ENCODE assay signal across 8 cellular contexts in genomic region chr12:47819902-47820630, GRCh38. TPM values are rescaled to one million over a fixed set of nuclear protein-coding genes. Genes with fewer than 3 reads are reported as not detected.
DNase-seq lines count a peak whose midpoint lies in the region; ATAC-seq and TF ChIP-seq lines count a peak whose summit lies in the region.

Gene HDAC7 (minus strand): TSS chr12:47819903. CDS start chr12:47819785, 118 bp downstream.

- no peak for TF ChIP-seq CTCF in PC-9 (conservative IDR thresholded peaks at IDR 0.05)
- TF ChIP-seq CTCF in fibroblast of lung (conservative IDR thresholded peaks at IDR 0.05 in 1 of 2, IDR thresholded peaks at IDR 0.05 in 1 of 2; ENCODE audit: low read depth in 1 of 2, low read length in 2 of 2), result no peak

- no TSS peak for BruUV-seq in PC-9 (replicated peaks; lab: Mats Ljungman, UMichigan)

- peak within 1 kb of the TSS; percentile 95 for H3K4me3 ChIP-seq in PC-9
- peak within 1 kb of the TSS; percentile 87 to 91 (median 90) for H3K4me3 ChIP-seq in fibroblast of lung (replicated peaks in 1 of 4; ENCODE audit: control extremely low read depth in 1 of 4, insufficient read depth in 1 of 4, low read depth in 3 of 4, low read length in 4 of 4)
- H3K4me3 ChIP-seq in naive thymus-derived CD4-positive, alpha-beta T cell (ENCODE audit: low read length), result peak within 1 kb of the TSS; percentile 82
- peak within 1 kb of the TSS; percentile 91 to 93 for H3K4me3 ChIP-seq in stomach smooth muscle (ENCODE audit: low read length in 2 of 2)

- H3K4me2 ChIP-seq in PC-9 (peak within 1 kb of the TSS; percentile 99), fibroblast of lung (ENCODE audit: extremely low read depth, insufficient read depth, low read length) (peak within 1 kb of the TSS; percentile 100)

- H4K20me1 ChIP-seq in PC-9 (ENCODE audit: insufficient read depth) (no peaks in the 10 kb centered on the region; the same call in 1 of the 2 replicates), fibroblast of lung (ENCODE audit: control insufficient read depth, extremely low read depth, insufficient read depth, low read length) (no peaks in the 10 kb centered on the region)

- H3K4me1 Mint-ChIP-seq in activated T-helper 2 cell treated with anti-CD3 and anti-CD28 coated beads, Interferon-gamma antibody, Interleukin-2, Interleukin-4, amounts not matched to agents 10 μg/mL and 5 μg/mL and 100 μg/mL, durations not matched to agents 14 hours and 24 hours and 36 hours (ENCODE audit: low read depth), result peaks cover 59% of the 10 kb centered on the region
- peaks cover 75 to 87% (median 82%) of the 10 kb centered on the region in 7 donors for H3K4me1 Mint-ChIP-seq in naive thymus-derived CD4-positive, alpha-beta T cell

- POLR2A ChIA-PET in PC-9 (lab: Charles Lee; ENCODE audit: unreplicated experiment), result interaction anchor here (0.7 to 1.4 kb wide), 4 partner anchors 16 to 890 kb away, joined by 3 to 13 read pairs (median 12); no protein-coding TSS in a partner anchor
- POLR2A ChIA-PET in naive thymus-derived CD4-positive, alpha-beta T cell (lab: Charles Lee), result interaction anchor here (0.5 to 7.3 kb wide), 10 partner anchors 11 to 1550 kb away, joined by 3 to 239 read pairs (median 4); partner anchors contain the start of gene RPAP3

- CTCF ChIA-PET in PC-9 (lab: Charles Lee), result interaction anchor here (0.7 to 1.1 kb wide), 3 partner anchors 9 to 18 kb away, joined by 3 to 5 read pairs (median 3); no protein-coding TSS in a partner anchor
- CTCF ChIA-PET in naive thymus-derived CD4-positive, alpha-beta T cell (lab: Charles Lee), result interaction anchor here (0.6 to 22.9 kb wide), 5 partner anchors 11 to 76 kb away, joined by 3 to 539 read pairs (median 16); no protein-coding TSS in a partner anchor

- H2AFZ ChIP-seq in PC-9 (peak within 1 kb of the TSS; percentile 82), fibroblast of lung (ENCODE audit: low read length) (no peak within 1 kb of the TSS)

- DNase-seq in NCI-H2029 (lab: John Stamatoyannopoulos, UW) (peak; percentile 42), NCI-H2029 treated with DMSO at 0.1 percent for 48 hours (lab: John Stamatoyannopoulos, UW) (no peak), PC-9 (peak; percentile 54 to 68), fibroblast of lung (ENCODE audit: low read depth in 2 of 2) (peak; percentile 84 to 87)
- peak; percentile 56 for DNase-seq in activated T-helper 2 cell treated with anti-CD3 and anti-CD28 coated beads, Interferon-gamma antibody, Interleukin-2, Interleukin-4, amounts not matched to agents 10 μg/mL and 5 μg/mL and 100 μg/mL, durations not matched to agents 14 hours and 24 hours and 36 hours (ENCODE audit: low spot score)
- DNase-seq in naive thymus-derived CD4-positive, alpha-beta T cell, result peak; percentile 54 to 79 (median 69)

- H3K9ac ChIP-seq in fibroblast of lung (ENCODE audit: insufficient read depth, low read length) (peak within 1 kb of the TSS; percentile 87), stomach smooth muscle (ENCODE audit: low read length in 2 of 2) (peak within 1 kb of the TSS; percentile 92 to 99)

- H3K27me3 Mint-ChIP-seq in activated T-helper 2 cell treated with anti-CD3 and anti-CD28 coated beads, Interferon-gamma antibody, Interleukin-2, Interleukin-4, amounts not matched to agents 10 μg/mL and 5 μg/mL and 100 μg/mL, durations not matched to agents 14 hours and 24 hours and 36 hours (ENCODE audit: low read depth), result no peaks in the 10 kb centered on the region
- H3K27me3 Mint-ChIP-seq in naive thymus-derived CD4-positive, alpha-beta T cell, result no peaks in the 10 kb centered on the region

- no peaks in the 10 kb centered on the region for H3K36me3 ChIP-seq in PC-9 (ENCODE audit: low read depth)
- peaks cover 3% of the 10 kb centered on the region for H3K36me3 ChIP-seq in fibroblast of lung (ENCODE audit: control insufficient read depth, insufficient read depth, low read length)
- no peaks in the 10 kb centered on the region for H3K36me3 ChIP-seq in naive thymus-derived CD4-positive, alpha-beta T cell (ENCODE audit: control insufficient read depth in 2 of 3, insufficient read depth in 3 of 3, low read length in 3 of 3)
- H3K36me3 ChIP-seq in stomach smooth muscle (ENCODE audit: control insufficient read depth in 2 of 2, insufficient read depth in 2 of 2, low read length in 2 of 2), result no peaks in the 10 kb centered on the region

- H3K36me3 Mint-ChIP-seq in activated T-helper 2 cell treated with anti-CD3 and anti-CD28 coated beads, Interferon-gamma antibody, Interleukin-2, Interleukin-4, amounts not matched to agents 10 μg/mL and 5 μg/mL and 100 μg/mL, durations not matched to agents 14 hours and 24 hours and 36 hours (ENCODE audit: low read depth), result peaks cover 46% of the 10 kb centered on the region
- peaks cover 0 to 26% (median 0%) of the 10 kb centered on the region in 5 donors for H3K36me3 Mint-ChIP-seq in naive thymus-derived CD4-positive, alpha-beta T cell

- H3K4me3 Mint-ChIP-seq in activated T-helper 2 cell treated with anti-CD3 and anti-CD28 coated beads, Interferon-gamma antibody, Interleukin-2, Interleukin-4, amounts not matched to agents 10 μg/mL and 5 μg/mL and 100 μg/mL, durations not matched to agents 14 hours and 24 hours and 36 hours (ENCODE audit: low read depth), result peak within 1 kb of the TSS; percentile 88
- peak within 1 kb of the TSS; percentile 86 to 99 (median 96) for H3K4me3 Mint-ChIP-seq in naive thymus-derived CD4-positive, alpha-beta T cell

- H3K9me3 ChIP-seq in PC-9 (ENCODE audit: insufficient read depth, low read depth), result no peaks in the 10 kb centered on the region
- no peaks in the 10 kb centered on the region for H3K9me3 ChIP-seq in fibroblast of lung (ENCODE audit: control insufficient read depth, insufficient read depth, low read depth, low read length)
- H3K9me3 ChIP-seq in naive thymus-derived CD4-positive, alpha-beta T cell (ENCODE audit: control insufficient read depth in 2 of 3, low read length in 3 of 3), result no peaks in the 10 kb centered on the region
- no peaks in the 10 kb centered on the region for H3K9me3 ChIP-seq in stomach smooth muscle (ENCODE audit: control insufficient read depth in 2 of 2, low read length in 2 of 2)

- peaks cover 47% of the 10 kb centered on the region for H3K79me2 ChIP-seq in PC-9 (ENCODE audit: low read depth)
- peaks cover 50% of the 10 kb centered on the region for H3K79me2 ChIP-seq in fibroblast of lung (ENCODE audit: control insufficient read depth, insufficient read depth, low read length)

- H3K27me3 ChIP-seq in PC-9 (ENCODE audit: insufficient read depth, low read depth) (no peaks in the 10 kb centered on the region), fibroblast of lung (ENCODE audit: control insufficient read depth, insufficient read depth, low read length) (no peaks in the 10 kb centered on the region), stomach smooth muscle (ENCODE audit: control insufficient read depth in 1 of 2, insufficient read depth in 2 of 2, low read length in 2 of 2) (no peaks in the 10 kb centered on the region)
- no peaks in the 10 kb centered on the region for H3K27me3 ChIP-seq in naive thymus-derived CD4-positive, alpha-beta T cell (ENCODE audit: control insufficient read depth in 2 of 2, insufficient read depth in 2 of 2, low read length in 2 of 2)

- H3F3A ChIP-seq in PC-9 (ENCODE audit: insufficient read depth, low read depth), result peaks cover 42% of the 10 kb centered on the region

- peaks cover under 1% of the 10 kb centered on the region for H3K9me3 Mint-ChIP-seq in activated T-helper 2 cell treated with anti-CD3 and anti-CD28 coated beads, Interferon-gamma antibody, Interleukin-2, Interleukin-4, amounts not matched to agents 10 μg/mL and 5 μg/mL and 100 μg/mL, durations not matched to agents 14 hours and 24 hours and 36 hours
- no peaks in the 10 kb centered on the region for H3K9me3 Mint-ChIP-seq in naive thymus-derived CD4-positive, alpha-beta T cell

- H3K27ac ChIP-seq in PC-9 (peak within 1 kb of the TSS; percentile 80), fibroblast of lung (ENCODE audit: insufficient read depth, low read length) (peak within 1 kb of the TSS; percentile 88), stomach smooth muscle (ENCODE audit: low read length) (peak within 1 kb of the TSS; percentile 98)
- peak within 1 kb of the TSS; percentile 88 for H3K27ac ChIP-seq in naive thymus-derived CD4-positive, alpha-beta T cell (ENCODE audit: low read depth, low read length)

- intact Hi-C loops in PC-9 (cut with micrococcal nuclease; ENCODE audit: unreplicated experiment), result loop anchor here (1.0 to 10.0 kb wide), 3 partner anchors 16 to 545 kb away; no protein-coding TSS in a partner anchor
- intact Hi-C loops in activated T-helper 2 cell treated with anti-CD3 and anti-CD28 coated beads, Interferon-gamma antibody, Interleukin-2, Interleukin-4, amounts not matched to agents 10 μg/mL and 5 μg/mL and 100 μg/mL, durations not matched to agents 14 hours and 24 hours and 36 hours (cut with micrococcal nuclease), result loop anchor here (1.0 to 10.0 kb wide), 4 partner anchors 9 to 1445 kb away; partner anchors contain the start of genes ASB8 and SLC38A2
- intact Hi-C loops in naive thymus-derived CD4-positive, alpha-beta T cell (cut with micrococcal nuclease), result loop anchor here (1.0 to 10.0 kb wide), 9 partner anchors 12 to 1825 kb away; partner anchors contain the start of genes KANSL2 (in 1 of the 2) and SCAF11 (in 1 of the 2)

- H3K4me1 ChIP-seq in PC-9 (replicated peaks; ENCODE audit: insufficient read depth) (peaks cover 76% of the 10 kb centered on the region), fibroblast of lung (ENCODE audit: control insufficient read depth, extremely low read depth, insufficient read depth, low read length) (peaks cover 36% of the 10 kb centered on the region), stomach smooth muscle (ENCODE audit: control insufficient read depth, insufficient read depth, low read length) (peaks cover 77% of the 10 kb centered on the region)
- H3K4me1 ChIP-seq in naive thymus-derived CD4-positive, alpha-beta T cell (ENCODE audit: control insufficient read depth in 2 of 2, insufficient read depth in 2 of 2, low read length in 2 of 2), result peaks cover 55 to 73% of the 10 kb centered on the region in 2 donors

- H3K9me2 ChIP-seq in PC-9 (ENCODE audit: insufficient read depth), result no peaks in the 10 kb centered on the region

- peak within 1 kb of the TSS; percentile 100 for H3K27ac Mint-ChIP-seq in activated T-helper 2 cell treated with anti-CD3 and anti-CD28 coated beads, Interferon-gamma antibody, Interleukin-2, Interleukin-4, amounts not matched to agents 10 μg/mL and 5 μg/mL and 100 μg/mL, durations not matched to agents 14 hours and 24 hours and 36 hours
- peak within 1 kb of the TSS; percentile 96 to 99 (median 97) for H3K27ac Mint-ChIP-seq in naive thymus-derived CD4-positive, alpha-beta T cell

- peak; percentile 28 for ATAC-seq in HG03103 (IDR thresholded peaks at IDR 0.05; ENCODE audit: low read depth, unreplicated experiment)
- ATAC-seq in naive thymus-derived CD4-positive, alpha-beta T cell, result peak; percentile 76

RNA-seq across cellular contexts. Expression of gene HDAC7, which starts in this region (rescaled TPM):
- total RNA-seq in PC-9 (2021), result 106 and 114 TPM in 2 replicates
- 251 and 253 TPM in 2 replicates for total RNA-seq in activated T-helper 2 cell treated with anti-CD3 and anti-CD28 coated beads, Interferon-gamma antibody, Interleukin-2, Interleukin-4, amounts not matched to agents 10 μg/mL and 5 μg/mL and 100 μg/mL, durations not matched to agents 14 hours and 24 hours and 36 hours
- total RNA-seq in fibroblast of lung, result 23.6 and 28.1 TPM in 2 replicates
- 31.6 and 35.4 TPM in 2 replicates for polyA plus RNA-seq in fibroblast of lung
- polyA plus RNA-seq in fibroblast of lung (2012), result 47.2 and 50.5 TPM in 2 replicates
- polyA minus RNA-seq in fibroblast of lung (ENCODE audit: low replicate concordance), result 94.8 and 140 TPM in 2 replicates
- 100 to 1,000 TPM; 150 to 194 (median 188) TPM for total RNA-seq in naive thymus-derived CD4-positive, alpha-beta T cell
- polyA plus RNA-seq in naive thymus-derived CD4-positive, alpha-beta T cell, result 10 to 100 TPM; 16.7 to 36.7 TPM
